Comparison of ENCODE assay signal across 8 cellular contexts in the genomic region with DNA sequence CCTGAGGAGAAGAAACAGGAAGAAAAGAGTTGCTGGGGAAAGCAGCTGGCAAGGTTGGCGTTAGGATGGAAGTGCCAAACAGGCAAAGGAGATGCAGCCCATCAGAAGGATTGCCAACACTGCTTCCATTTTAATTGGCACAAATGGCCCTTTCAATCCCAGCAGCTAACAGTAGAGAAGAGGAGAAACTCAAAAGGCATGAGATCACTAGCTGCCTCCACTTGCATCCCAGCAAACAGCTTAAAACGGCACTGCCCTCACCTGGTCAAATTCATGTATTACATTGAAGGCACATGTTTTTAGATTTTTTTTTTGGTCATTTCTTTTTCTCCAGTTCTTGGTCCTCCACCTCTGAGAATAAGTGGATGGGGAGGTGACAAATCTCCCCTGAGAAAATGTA. TPM values are rescaled to one million over a fixed set of nuclear protein-coding genes. Genes with fewer than 3 reads are reported as not detected.
DNase-seq lines count a peak whose midpoint lies in the region; ATAC-seq lines count a peak whose summit lies in the region.

No MANE protein-coding gene starts in this region.

- DNase-seq in NOMO-1 (lab: John Stamatoyannopoulos, UW; ENCODE audit: unreplicated experiment in 2 of 2) (peak; percentile 15 to 38), NOMO-1 treated with dmso at 0.1 percent for 144 hours (lab: John Stamatoyannopoulos, UW; ENCODE audit: unreplicated experiment) (no peak), NAMALWA (ENCODE audit: low spot score) (peak; percentile 73), T-cell (peak in 27 of 34 experiments; percentile 12 to 63 (median 41)), cerebellum (ENCODE audit: low spot score) (peak; percentile 49), left lobe of liver (ENCODE audit: low spot score) (no peak)
- peak; percentile 68 for DNase-seq in stimulated activated CD8-positive, alpha-beta memory T cell treated with anti-CD3 and anti-CD28 coated beads, Interleukin-4, amount 100 ng/mL, for 48 hours

- H3K9me3 Mint-ChIP-seq in T-cell = no peaks in the 10 kb centered on the region

- H3K4me3 Mint-ChIP-seq in T-cell = no peak overlapping the region

- ATAC-seq in T-cell (replicated peaks in 1 of 4) (peak in 3 of 4 experiments; percentile 54 to 66 (median 56)), left lobe of liver (peak; percentile 82), GM21526 (IDR thresholded peaks at IDR 0.05; ENCODE audit: low FRiP score, unreplicated experiment) (no peak)

- no peaks in the 10 kb centered on the region for H3K36me3 Mint-ChIP-seq in T-cell

- POLR2A ChIA-PET in T-cell (lab: Charles Lee) = interaction anchor here in 1 of 2 donors (0.6 kb wide), 1 partner anchor 121 kb away, joined by 4 read pairs; no protein-coding TSS in a partner anchor

- peaks cover 0 to 13% (median 11%) of the 10 kb centered on the region in 3 donors for H3K4me1 Mint-ChIP-seq in T-cell

- peaks cover 0 to 10% of the 10 kb centered on the region in 2 donors for H3K27me3 Mint-ChIP-seq in T-cell

- CTCF ChIA-PET in T-cell (lab: Charles Lee) = interaction anchor here (0.6 to 1.5 kb wide), 10 partner anchors 29 to 521 kb away, joined by 3 to 4 read pairs (median 3); a partner anchor contains a TSS

- H3K27ac Mint-ChIP-seq in T-cell = no peak overlapping the region

RNA-seq across cellular contexts. Expression of a gene that starts 34.1 kb away (rescaled TPM):
- total RNA-seq in T-cell (10 to 100 TPM; 12.5 to 41.5 (median 17.6) TPM), cerebellum (not detected), left lobe of liver (0.13 TPM)

Comparison
In these comparisons a context has a peak if more than half of its experiments do, and no peak if none do; other contexts are left out.
1. DNase-seq: peak in NOMO-1 (2 of 2), NAMALWA (single experiment), T-cell (27 of 34), cerebellum (single experiment) and stimulated activated CD8-positive, alpha-beta memory T cell treated with anti-CD3 and anti-CD28 coated beads, Interleukin-4, amount 100 ng/mL, for 48 hours (single experiment); none in NOMO-1 treated with dmso at 0.1 percent for 144 hours (single experiment) and left lobe of liver (single experiment).
2. RNA of a gene that starts 34.1 kb away (total RNA-seq): 12.5 to 41.5 TPM in T-cell; 0.13 TPM in left lobe of liver (single experiment) and not detected in cerebellum (single experiment); every median in the first group is over 10 times any median in the second.